In the genomic region with DNA sequence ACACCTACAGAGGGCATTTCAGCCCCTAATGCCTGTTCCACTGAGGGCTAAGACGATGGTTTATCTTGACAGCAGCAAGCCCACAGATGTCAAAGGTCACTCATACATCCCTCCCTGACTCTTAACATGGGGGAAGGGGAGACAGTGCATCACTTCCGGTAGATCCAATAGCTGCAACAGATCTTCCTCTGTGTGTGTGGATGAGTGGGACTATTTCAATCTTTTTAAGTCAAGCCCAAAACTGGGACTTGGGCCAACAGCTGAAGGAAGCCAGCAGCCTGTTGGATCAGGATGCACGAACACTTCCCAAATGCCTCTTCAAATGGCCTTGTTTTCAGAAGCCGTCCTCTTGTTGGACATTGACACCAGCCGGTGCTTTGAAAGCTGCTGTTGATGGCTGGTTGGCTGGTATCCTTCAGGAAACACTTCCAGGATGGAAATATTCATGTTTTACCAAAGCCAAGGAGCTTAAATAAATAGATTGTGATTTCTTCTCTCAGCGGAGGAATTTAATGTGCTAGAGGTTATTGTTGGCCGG, we compare ENCODE assay signal across 9 cellular contexts. TPM values are rescaled to one million over a fixed set of nuclear protein-coding genes. Genes with fewer than 3 reads are reported as not detected.
A peak's percentile ranks its signal among the peaks of the same experiment; 100 is the strongest.
DNase-seq lines count a peak whose midpoint lies in the region; ATAC-seq, FAIRE-seq and TF ChIP-seq lines count a peak whose summit lies in the region.
"Had no signal": no experiment of that assay in that cellular context is flagged by ENCODE, and none has a peak within 500 bp of the region (broad histone marks: within the 10 kb centered on the region; RNA-seq: fewer than 3 reads in every experiment).

No MANE protein-coding gene starts in this region.

- DNase-seq in Ammon's horn (ENCODE audit: low spot score) (peak; percentile 75), astrocyte (ENCODE audit: low read depth) (peak; percentile 82), cardiac septum (ENCODE audit: low spot score) (peak; percentile 92), pons (ENCODE audit: low spot score) (peak; percentile 76), COR-L47 (lab: John Stamatoyannopoulos, UW) (no peak)
- no peak for DNase-seq in stimulated activated CD4-positive, alpha-beta T cell treated with anti-CD3 and anti-CD28 coated beads, Interleukin-4, amount 100 ng/mL, for 24 hours

- H2AFZ ChIP-seq in astrocyte (ENCODE audit: low read depth, low read length): peak overlapping the region; percentile 57

- no peak for TF ChIP-seq CTCF in astrocyte (IDR thresholded peaks at IDR 0.05; ENCODE audit: insufficient read depth, low read depth, low read length)

- intact Hi-C loops in cardiac septum (cut with DNase I): no loop called here

- H3K79me2 ChIP-seq in astrocyte (ENCODE audit: insufficient read depth, low read length): no peaks in the 10 kb centered on the region

- H3K27ac ChIP-seq in astrocyte (ENCODE audit: low read depth, low read length): no peak overlapping the region

- no peaks in the 10 kb centered on the region for H3K27me3 ChIP-seq in astrocyte (ENCODE audit: insufficient read depth, low read length)

- peaks cover 4% of the 10 kb centered on the region for H3K9me3 Mint-ChIP-seq in astrocyte (ENCODE audit: unreplicated experiment)

- H3K27me3 Mint-ChIP-seq in astrocyte (ENCODE audit: low read depth, unreplicated experiment): no peaks in the 10 kb centered on the region

- H3K4me3 ChIP-seq in astrocyte (ENCODE audit: insufficient read depth, low read depth, low read length): no peak overlapping the region

- H3K4me2 ChIP-seq in astrocyte (ENCODE audit: low read length): peak overlapping the region; percentile 48

- no peaks in the 10 kb centered on the region for H4K20me1 ChIP-seq in astrocyte (ENCODE audit: insufficient read depth, low read length)

- H3K9ac ChIP-seq in astrocyte (ENCODE audit: low read length): no peak overlapping the region

- H3K4me1 ChIP-seq in astrocyte (ENCODE audit: insufficient read depth, low read length): peaks cover 23% of the 10 kb centered on the region

- ATAC-seq in HG03378 (IDR thresholded peaks at IDR 0.05; ENCODE audit: unreplicated experiment) (no peak), HG02938 (IDR thresholded peaks at IDR 0.05; ENCODE audit: unreplicated experiment) (no peak)

- peaks cover 3% of the 10 kb centered on the region for H3K36me3 Mint-ChIP-seq in astrocyte (ENCODE audit: low read depth, unreplicated experiment)

- peaks cover 23% of the 10 kb centered on the region for H3K4me1 Mint-ChIP-seq in astrocyte (ENCODE audit: low read depth, unreplicated experiment)

- no peak for FAIRE-seq in astrocyte (lab: Jason Lieb, UNC)

- no peak overlapping the region for H3K4me3 Mint-ChIP-seq in astrocyte (ENCODE audit: unreplicated experiment)

- no peaks in the 10 kb centered on the region for H3K9me3 ChIP-seq in astrocyte (ENCODE audit: insufficient read depth, low read depth, low read length)

- no peaks in the 10 kb centered on the region for H3K36me3 ChIP-seq in astrocyte (ENCODE audit: insufficient read depth, low read length)

- H3K27ac Mint-ChIP-seq in astrocyte (ENCODE audit: unreplicated experiment): peak overlapping the region; percentile 73

RNA-seq across cellular contexts. Expression of a gene that starts 59.2 kb away (rescaled TPM):
- 0.34 TPM in 1 of 2 replicates, not detected in the other for total RNA-seq in astrocyte
- total RNA-seq in cardiac septum: 1.0 TPM
- total RNA-seq: OCI-LY7 had no signal

Comparison
In these comparisons a context has a peak if more than half of its experiments do, and no peak if none do; other contexts are left out.
1. DNase-seq: peak in Ammon's horn (single experiment), astrocyte (single experiment), cardiac septum (single experiment) and pons (single experiment); none in stimulated activated CD4-positive, alpha-beta T cell treated with anti-CD3 and anti-CD28 coated beads, Interleukin-4, amount 100 ng/mL, for 24 hours (single experiment) and COR-L47 (single experiment).